In genomic region chr6:108526739-108527174, GRCh38 we compare ENCODE assay signal across 8 cellular contexts. TPM values are rescaled to one million over a fixed set of nuclear protein-coding genes. Genes with fewer than 3 reads are reported as not detected.
DNase-seq lines count a peak whose midpoint lies in the region; ATAC-seq and TF ChIP-seq lines count a peak whose summit lies in the region.

No MANE protein-coding gene starts in this region.

- intact Hi-C loops in right lobe of liver (cut with DNase I) = loop anchor here (10.0 kb wide), 2 partner anchors 542 to 552 kb away; no protein-coding TSS in a partner anchor

- CTCF ChIA-PET in activated naive CD4-positive, alpha-beta T cell treated with anti-CD3 and anti-CD28 coated beads, Interleukin-2, amount 10 ng/mL, durations not matched to agents 7 days and 5 days (lab: Charles Lee) = interaction anchor here (1.1 kb wide), 2 partner anchors 18 to 34 kb away, joined by 3 read pairs; no protein-coding TSS in a partner anchor

- H3K27me3 ChIP-seq in GM06990 (replicated peaks; ENCODE audit: control insufficient read depth, insufficient read depth, low read length) (no peaks in the 10 kb centered on the region), right lobe of liver (no peaks in the 10 kb centered on the region)

- no peak for TF ChIP-seq POLR2A in right lobe of liver (IDR thresholded peaks at IDR 0.05)

- H3K4me1 ChIP-seq in right lobe of liver = no peaks in the 10 kb centered on the region

- no peaks in the 10 kb centered on the region for H3K9me3 ChIP-seq in right lobe of liver

- ATAC-seq in right lobe of liver (peak; percentile 72 to 79 (median 76)), HG03097 (IDR thresholded peaks at IDR 0.05; ENCODE audit: low FRiP score, unreplicated experiment) (no peak)

- no peaks in the 10 kb centered on the region for H3K36me3 ChIP-seq in GM06990 (ENCODE audit: control insufficient read depth, insufficient read depth, low read length)
- no peaks in the 10 kb centered on the region for H3K36me3 ChIP-seq in right lobe of liver

- peaks cover 9% of the 10 kb centered on the region for H3K27me3 Mint-ChIP-seq in activated naive CD4-positive, alpha-beta T cell treated with anti-CD3 and anti-CD28 coated beads, Interleukin-2, amount 10 ng/mL, durations not matched to agents 7 days and 5 days

- no peaks in the 10 kb centered on the region for H3K9me3 Mint-ChIP-seq in activated naive CD4-positive, alpha-beta T cell treated with anti-CD3 and anti-CD28 coated beads, Interleukin-2, amount 10 ng/mL, durations not matched to agents 7 days and 5 days

- H3K4me1 Mint-ChIP-seq in activated naive CD4-positive, alpha-beta T cell treated with anti-CD3 and anti-CD28 coated beads, Interleukin-2, amount 10 ng/mL, durations not matched to agents 7 days and 5 days = no peaks in the 10 kb centered on the region

- H3K27ac ChIP-seq in 22Rv1 (no peak overlapping the region), right lobe of liver (no peak overlapping the region)

- no peak overlapping the region for H3K4me3 Mint-ChIP-seq in activated naive CD4-positive, alpha-beta T cell treated with anti-CD3 and anti-CD28 coated beads, Interleukin-2, amount 10 ng/mL, durations not matched to agents 7 days and 5 days

- no peak for DNase-seq in GM06990 (ENCODE audit: extremely low read depth, insufficient read length)
- DNase-seq in NCI-H2196 (lab: John Stamatoyannopoulos, UW; ENCODE audit: unreplicated experiment) = peak; percentile 29
- DNase-seq in cerebellar cortex (ENCODE audit: low spot score) = peak; percentile 55
- no peak for DNase-seq in right lobe of liver
- no peak for DNase-seq in activated naive CD4-positive, alpha-beta T cell treated with anti-CD3 and anti-CD28 coated beads, Interleukin-2, amount 10 ng/mL, durations not matched to agents 7 days and 5 days
- DNase-seq in activated effector memory CD4-positive, alpha-beta T cell treated with Interleukin-2 at 50 U/mL for 16 hours = no peak

- TF ChIP-seq CTCF in 22Rv1 (IDR thresholded peaks at IDR 0.05) = peak; percentile 89
- TF ChIP-seq CTCF in GM06990 (IDR thresholded peaks at IDR 0.05; ENCODE audit: insufficient read depth, low read length, poor library complexity, severe bottlenecking) = peak; percentile 78
- TF ChIP-seq CTCF in right lobe of liver (IDR thresholded peaks at IDR 0.05) = peak; percentile 72 to 81 (median 80)

- WGBS in right lobe of liver (ENCODE audit: insufficient coverage, low coverage, low lambda C conversion rate, missing lambda C conversion rate) = 4% methylated on average over 1 of the region's 7 CpGs

- H3K4me3 ChIP-seq in GM06990 (replicated peaks; ENCODE audit: low read depth, low read length) (no peak overlapping the region), right lobe of liver (no peak overlapping the region)

- H3K36me3 Mint-ChIP-seq in activated naive CD4-positive, alpha-beta T cell treated with anti-CD3 and anti-CD28 coated beads, Interleukin-2, amount 10 ng/mL, durations not matched to agents 7 days and 5 days = no peaks in the 10 kb centered on the region

- no peak overlapping the region for H3K27ac Mint-ChIP-seq in activated naive CD4-positive, alpha-beta T cell treated with anti-CD3 and anti-CD28 coated beads, Interleukin-2, amount 10 ng/mL, durations not matched to agents 7 days and 5 days

RNA-seq across cellular contexts. Expression of gene FOXO3, which starts 34.0 kb away (rescaled TPM):
- 10 to 100 TPM; 18.1 to 45.2 (median 23.8) TPM for total RNA-seq in right lobe of liver

Comparison
In these comparisons a context has a peak if more than half of its experiments do, and no peak if none do; other contexts are left out.
1. DNase-seq: peak in NCI-H2196 (single experiment) and cerebellar cortex (single experiment); none in GM06990 (single experiment), right lobe of liver (0 of 3), activated naive CD4-positive, alpha-beta T cell treated with anti-CD3 and anti-CD28 coated beads, Interleukin-2, amount 10 ng/mL, durations not matched to agents 7 days and 5 days (single experiment) and activated effector memory CD4-positive, alpha-beta T cell treated with Interleukin-2 at 50 U/mL for 16 hours (single experiment).
2. Peak in every context shown above with its lines, with median percentiles within 50 percentile points of each other: CTCF ChIP-seq.